ENCODE assay signal across 38 cellular contexts in genomic region chr9:112241491-112241890, GRCh38.
DNase-seq lines count a peak whose midpoint lies in the region; ATAC-seq, FAIRE-seq and TF ChIP-seq lines count a peak whose summit lies in the region.
"Had no signal": no experiment of that assay in that cellular context is flagged by ENCODE, and none has a peak within 500 bp of the region (broad histone marks: within the 10 kb centered on the region; RNA-seq: fewer than 3 reads in every experiment).

No MANE protein-coding gene starts in this region.

- TF ChIP-seq POLR2A in H54 (IDR thresholded peaks at IDR 0.05; ENCODE audit: low read depth, low read length) = no peak

- H3K9me3 ChIP-seq in RWPE2 (ENCODE audit: severe bottlenecking) (no peaks in the 10 kb centered on the region), BE2C (no peaks in the 10 kb centered on the region), T-helper 17 cell (ENCODE audit: control insufficient read depth, low read length, poor library complexity, severe bottlenecking) (no peaks in the 10 kb centered on the region)
- H3K9me3 ChIP-seq: Caco-2, lower lobe of right lung, psoas muscle, tibial artery had no signal

- H3K27me3 ChIP-seq in RWPE2 (ENCODE audit: insufficient read depth, poor library complexity, severe bottlenecking) (no peaks in the 10 kb centered on the region), BE2C (no peaks in the 10 kb centered on the region)
- H3K27me3 ChIP-seq: tibial artery had no signal

- H3K27ac Mint-ChIP-seq in T-helper 17 cell = no peak overlapping the region
- H3K27ac Mint-ChIP-seq: activated naive CD8-positive, alpha-beta T cell; dendritic cell treated with granulocyte-macrophage colony-stimulating factor and Interleukin-4, amounts not matched to agents 40 ng/mL and 50 ng/mL, for 4 days; endodermal cell; natural killer cell had no signal

- peaks cover 16% of the 10 kb centered on the region for H3K4me1 Mint-ChIP-seq in T-helper 17 cell

- no peaks in the 10 kb centered on the region for H3K27me3 Mint-ChIP-seq in T-helper 17 cell
- H3K27me3 Mint-ChIP-seq: activated naive CD8-positive, alpha-beta T cell; dendritic cell treated with granulocyte-macrophage colony-stimulating factor and Interleukin-4, amounts not matched to agents 40 ng/mL and 50 ng/mL, for 4 days had no signal

- no peak overlapping the region for H3K4me3 Mint-ChIP-seq in T-helper 17 cell
- H3K4me3 Mint-ChIP-seq: activated naive CD8-positive, alpha-beta T cell; dendritic cell treated with granulocyte-macrophage colony-stimulating factor and Interleukin-4, amounts not matched to agents 40 ng/mL and 50 ng/mL, for 4 days; endodermal cell; natural killer cell had no signal

- peak; percentile 11 for FAIRE-seq in H54 (lab: Jason Lieb, UNC)
- FAIRE-seq: frontal cortex, RCC 7860 had no signal

- ATAC-seq in RWPE2 (ENCODE audit: low read depth) (peak; percentile 67), HG03135 (IDR thresholded peaks at IDR 0.05; ENCODE audit: unreplicated experiment) (no peak), T-helper 17 cell (no peak)
- ATAC-seq: esophagus mucosa, lower lobe of right lung, natural killer cell, psoas muscle had no signal

- H3K36me3 ChIP-seq in RWPE2 (ENCODE audit: low read depth) = peaks cover 25% of the 10 kb centered on the region
- H3K36me3 ChIP-seq in BE2C = no peaks in the 10 kb centered on the region
- H3K36me3 ChIP-seq: tibial artery, WERI-Rb-1 had no signal

- peaks cover 6% of the 10 kb centered on the region for H3K36me3 Mint-ChIP-seq in T-helper 17 cell (ENCODE audit: low read depth)

- TF ChIP-seq CTCF in RWPE2 (IDR thresholded peaks at IDR 0.05; ENCODE audit: poor library complexity, severe bottlenecking) = no peak
- no peak for TF ChIP-seq CTCF in epithelial cell of esophagus (IDR thresholded peaks at IDR 0.05; ENCODE audit: insufficient read depth, low read depth, low read length, missing control alignments)
- no peak for TF ChIP-seq CTCF in BE2C (IDR thresholded peaks at IDR 0.05; ENCODE audit: low read depth, low read length)

- no peak for DNase-seq in H54 (ENCODE audit: insufficient read length, low spot score)
- DNase-seq in RWPE2 (ENCODE audit: low spot score) = no peak
- peak; percentile 76 for DNase-seq in epithelial cell of esophagus (ENCODE audit: low read depth)
- DNase-seq in renal cortical epithelial cell (ENCODE audit: low read depth) = peak; percentile 6
- DNase-seq in BE2C = no peak
- DNase-seq in T-helper 17 cell = no peak
- DNase-seq: activated CD4-positive, alpha-beta T cell treated with anti-CD3 and anti-CD28 coated beads for 48 hours; activated CD8-positive, alpha-beta memory T cell treated with anti-CD3 and anti-CD28 coated beads for 24 hours; activated effector memory CD4-positive, alpha-beta T cell treated with Interleukin-2 at 50 U/mL for 16 hours; aorta; Caco-2; central memory CD4-positive, alpha-beta T cell; endodermal cell; GF-D8; H7; Karpas-422; lower lobe of right lung; MV-4-11; natural killer cell; NCI-H1436; NCI-H2081 treated with DMSO at 0.1 percent for 48 hours; NCI-H2227 treated with DMSO at 0.1 percent for 48 hours; NCI-H774; nucleus accumbens; psoas muscle; SIG-M5; stimulated activated CD4-positive, alpha-beta T cell treated with anti-CD3 and anti-CD28 coated beads, Interleukin-15, amount 100 ng/mL, for 24 hours; stimulated activated CD4-positive, alpha-beta T cell treated with anti-CD3 and anti-CD28 coated beads, Interleukin-4, amount 100 ng/mL, for 4 hours; T1000; tibial artery; WERI-Rb-1 had no signal

- H3K4me3 ChIP-seq in RWPE2 (ENCODE audit: severe bottlenecking) (no peak overlapping the region), epithelial cell of esophagus (ENCODE audit: low read length) (no peak overlapping the region), BE2C (ENCODE audit: low read depth, low read length) (no peak overlapping the region)
- H3K4me3 ChIP-seq: lower lobe of right lung, psoas muscle, tibial artery had no signal

- no peak overlapping the region for H3K27ac ChIP-seq in RWPE2 (ENCODE audit: poor library complexity, severe bottlenecking)
- H3K27ac ChIP-seq: C4-2B, lower lobe of right lung, psoas muscle, tibial artery, WERI-Rb-1 had no signal

- H3K4me1 ChIP-seq in RWPE2 (ENCODE audit: insufficient read depth, poor library complexity, severe bottlenecking) (peaks cover 5% of the 10 kb centered on the region), BE2C (no peaks in the 10 kb centered on the region)
- H3K4me1 ChIP-seq: Caco-2, lower lobe of right lung, psoas muscle, tibial artery had no signal

Comparison
In these comparisons a context has a peak if more than half of its experiments do, and no peak if none do; other contexts are left out.
1. DNase-seq: peak in epithelial cell of esophagus (single experiment) and renal cortical epithelial cell (single experiment); none in H54 (single experiment), RWPE2 (single experiment), BE2C (single experiment) and T-helper 17 cell (0 of 3).